In genomic region chr5:44862808-44863207, GRCh38 we compare ENCODE assay signal across 9 cellular contexts. TPM values are rescaled to one million over a fixed set of nuclear protein-coding genes. Genes with fewer than 3 reads are reported as not detected.
DNase-seq lines count a peak whose midpoint lies in the region; ATAC-seq lines count a peak whose summit lies in the region.
"Had no signal": no experiment of that assay in that cellular context is flagged by ENCODE, and none has a peak within 500 bp of the region (broad histone marks: within the 10 kb centered on the region; RNA-seq: fewer than 3 reads in every experiment).

No MANE protein-coding gene starts in this region.

- H3K4me1 ChIP-seq in adipocyte (ENCODE audit: control insufficient read depth, insufficient read depth, low read length), result no peaks in the 10 kb centered on the region

- no peaks in the 10 kb centered on the region for H3K27me3 ChIP-seq in adipocyte (replicated peaks; ENCODE audit: control insufficient read depth, insufficient read depth, low read length)

- no peak overlapping the region for H3K4me3 ChIP-seq in adipocyte (ENCODE audit: low read length)

- ATAC-seq in HG03103 (IDR thresholded peaks at IDR 0.05; ENCODE audit: low read depth, unreplicated experiment), result peak; percentile 79

- peak; percentile 24 for DNase-seq in NOMO-1 treated with DMSO at 0.1 percent for 48 hours (lab: John Stamatoyannopoulos, UW; ENCODE audit: unreplicated experiment)
- DNase-seq in NOMO-1 treated with dmso at 0.1 percent for 144 hours (lab: John Stamatoyannopoulos, UW; ENCODE audit: unreplicated experiment), result no peak
- peak; percentile 8 for DNase-seq in adipocyte (ENCODE audit: low read depth)
- peak; percentile 66 for DNase-seq in renal cortical epithelial cell (ENCODE audit: low read depth)
- no peak for DNase-seq in stimulated activated CD4-positive, alpha-beta T cell treated with anti-CD3 and anti-CD28 coated beads, Interleukin-2, amount 100 ng/mL, for 24 hours
- no peak for DNase-seq in activated T-cell treated with anti-CD3 and anti-CD28 coated beads, Interleukin-2, amount 50 U/mL, for 48 hours
- DNase-seq in activated CD4-positive, alpha-beta T cell treated with anti-CD3 and anti-CD28 coated beads for 4 hours, result no peak
- DNase-seq: activated effector memory CD4-positive, alpha-beta T cell treated with anti-CD3 and anti-CD28 coated beads, Interleukin-2, amount 50 U/mL, for 16 hours had no signal

- no peaks in the 10 kb centered on the region for H3K9me3 ChIP-seq in adipocyte (ENCODE audit: control insufficient read depth, low read length)

- H3K9ac ChIP-seq in adipocyte (ENCODE audit: low read length), result no peak overlapping the region

- H3K36me3 ChIP-seq in adipocyte (ENCODE audit: control insufficient read depth, insufficient read depth, low read length, severe bottlenecking), result no peaks in the 10 kb centered on the region

RNA-seq across cellular contexts. Expression of gene MRPS30, which starts 54.1 kb away (rescaled TPM):
- 80.4 and 89.7 TPM in 2 replicates for total RNA-seq in renal cortical epithelial cell

Comparison
In these comparisons a context has a peak if more than half of its experiments do, and no peak if none do; other contexts are left out.
1. DNase-seq: peak in NOMO-1 treated with DMSO at 0.1 percent for 48 hours (single experiment), adipocyte (single experiment) and renal cortical epithelial cell (single experiment); none in NOMO-1 treated with dmso at 0.1 percent for 144 hours (single experiment), stimulated activated CD4-positive, alpha-beta T cell treated with anti-CD3 and anti-CD28 coated beads, Interleukin-2, amount 100 ng/mL, for 24 hours (0 of 2), activated T-cell treated with anti-CD3 and anti-CD28 coated beads, Interleukin-2, amount 50 U/mL, for 48 hours (0 of 2) and activated CD4-positive, alpha-beta T cell treated with anti-CD3 and anti-CD28 coated beads for 4 hours (0 of 2).